In genomic region chr12:102478416-102479098, GRCh38 we compare ENCODE assay signal across 8 cellular contexts. TPM values are rescaled to one million over a fixed set of nuclear protein-coding genes. Genes with fewer than 3 reads are reported as not detected.
DNase-seq lines count a peak whose midpoint lies in the region; TF ChIP-seq lines count a peak whose summit lies in the region.

No MANE protein-coding gene starts in this region.

- no peak overlapping the region for H2BK12ac ChIP-seq in H9 (ENCODE audit: insufficient read length, low read depth, low read length)

- H2BK120ac ChIP-seq in H9 (ENCODE audit: low read depth, low read length, poor library complexity, severe bottlenecking), result no peak overlapping the region

- H3K14ac ChIP-seq in H9 (ENCODE audit: insufficient read depth, low read length), result no peak overlapping the region

- H3K27ac Mint-ChIP-seq in activated naive CD4-positive, alpha-beta T cell treated with anti-CD3 and anti-CD28 coated beads, Interleukin-2, amount 10 ng/mL, durations not matched to agents 7 days and 5 days, result no peak overlapping the region
- H3K27ac Mint-ChIP-seq in H9, result no peak overlapping the region

- no peaks in the 10 kb centered on the region for H3K36me3 ChIP-seq in suprapubic skin
- no peaks in the 10 kb centered on the region for H3K36me3 ChIP-seq in HAP-1 (replicated peaks)

- H4K91ac ChIP-seq in H9 (ENCODE audit: insufficient read length, low read depth, low read length), result no peak overlapping the region

- WGBS in H9 (ENCODE audit: extremely low coverage, insufficient read length, low lambda C conversion rate), result no CpG with 5 or more reads among the region's 4 CpGs
- 21% methylated on average over 4 of the region's 4 CpGs for WGBS in suprapubic skin

- H2BK20ac ChIP-seq in H9 (ENCODE audit: low read depth, low read length, poor library complexity, severe bottlenecking), result no peak overlapping the region

- no peaks in the 10 kb centered on the region for H3K36me3 Mint-ChIP-seq in activated naive CD4-positive, alpha-beta T cell treated with anti-CD3 and anti-CD28 coated beads, Interleukin-2, amount 10 ng/mL, durations not matched to agents 7 days and 5 days
- H3K36me3 Mint-ChIP-seq in H9 (ENCODE audit: insufficient read depth in 1 of 3, low read depth in 3 of 3), result no peaks in the 10 kb centered on the region

- no peaks in the 10 kb centered on the region for H3K27me3 ChIP-seq in H9 (ENCODE audit: insufficient read depth, low read length)
- no peaks in the 10 kb centered on the region for H3K27me3 ChIP-seq in suprapubic skin
- H3K27me3 ChIP-seq in HAP-1 (ENCODE audit: low read depth), result peaks cover 10% of the 10 kb centered on the region

- no peak overlapping the region for H3K4ac ChIP-seq in H9 (ENCODE audit: low read depth, low read length)

- no peaks in the 10 kb centered on the region; the same call in 1 of the 2 replicates for H3K4me1 ChIP-seq in H9 (ENCODE audit: insufficient read depth, low read length)
- H3K4me1 ChIP-seq in suprapubic skin, result peaks cover 15% of the 10 kb centered on the region
- no peaks in the 10 kb centered on the region for H3K4me1 ChIP-seq in HAP-1

- H3K56ac ChIP-seq in H9 (ENCODE audit: insufficient read length, low read depth, low read length), result no peak overlapping the region

- H3K27me3 Mint-ChIP-seq in activated naive CD4-positive, alpha-beta T cell treated with anti-CD3 and anti-CD28 coated beads, Interleukin-2, amount 10 ng/mL, durations not matched to agents 7 days and 5 days, result peaks cover 9% of the 10 kb centered on the region
- no peaks in the 10 kb centered on the region for H3K27me3 Mint-ChIP-seq in H9 (ENCODE audit: low read depth)

- TF ChIP-seq CTCF in H9 (conservative IDR thresholded peaks at IDR 0.05) (no peak), suprapubic skin (IDR thresholded peaks at IDR 0.05) (no peak), GM10266 (IDR thresholded peaks at IDR 0.05; ENCODE audit: control insufficient read depth, insufficient read depth, low read depth, missing control alignments) (no peak)

- H3K4me3 ChIP-seq in suprapubic skin (peak overlapping the region; percentile 36), HAP-1 (no peak overlapping the region)

- H3K23ac ChIP-seq in H9 (ENCODE audit: insufficient read length, low read depth, low read length), result no peak overlapping the region

- H4K20me1 ChIP-seq in H9 (ENCODE audit: control insufficient read depth, insufficient read depth, insufficient read length), result no peaks in the 10 kb centered on the region

- H3K27ac ChIP-seq in H9 (ENCODE audit: insufficient read length, low read depth, low read length), result no peak overlapping the region
- no peak overlapping the region for H3K27ac ChIP-seq in suprapubic skin

- CTCF ChIA-PET in activated naive CD4-positive, alpha-beta T cell treated with anti-CD3 and anti-CD28 coated beads, Interleukin-2, amount 10 ng/mL, durations not matched to agents 7 days and 5 days (lab: Charles Lee), result interaction anchor here (0.5 to 1.3 kb wide), 3 partner anchors 57 to 496 kb away, joined by 3 to 6 read pairs (median 3); no protein-coding TSS in a partner anchor

- H2BK15ac ChIP-seq in H9 (ENCODE audit: low read depth, low read length), result no peak overlapping the region

- H3T11ph ChIP-seq in H9 (ENCODE audit: low read length), result no peak overlapping the region

- H3K9ac ChIP-seq in H9 (ENCODE audit: extremely low read depth, insufficient read length, low read length), result no peak overlapping the region

- no peaks in the 10 kb centered on the region for H3K79me2 ChIP-seq in H9 (ENCODE audit: insufficient read depth, low read length)

- H4K5ac ChIP-seq in H9 (ENCODE audit: insufficient read length, low read depth, low read length), result no peak overlapping the region

- H3K4me3 Mint-ChIP-seq in activated naive CD4-positive, alpha-beta T cell treated with anti-CD3 and anti-CD28 coated beads, Interleukin-2, amount 10 ng/mL, durations not matched to agents 7 days and 5 days, result no peak overlapping the region
- no peak overlapping the region for H3K4me3 Mint-ChIP-seq in H9

- no peak overlapping the region for H3K18ac ChIP-seq in H9 (ENCODE audit: insufficient read length, low read depth, low read length)

- H2AK5ac ChIP-seq in H9 (ENCODE audit: insufficient read length, low read length), result no peak overlapping the region

- TF ChIP-seq EP300 in suprapubic skin (IDR thresholded peaks at IDR 0.05), result no peak

- H4K8ac ChIP-seq in H9 (replicated peaks; ENCODE audit: insufficient read length, low read depth, low read length), result no peak overlapping the region

- TF ChIP-seq POLR2A in suprapubic skin (IDR thresholded peaks at IDR 0.05), result no peak

- no peaks in the 10 kb centered on the region for H3K79me1 ChIP-seq in H9 (ENCODE audit: insufficient read depth, low read depth, low read length, poor library complexity, severe bottlenecking)

- H3K9me3 ChIP-seq in H9 (ENCODE audit: control insufficient read depth, low read depth, low read length) (no peaks in the 10 kb centered on the region), suprapubic skin (no peaks in the 10 kb centered on the region), HAP-1 (no peaks in the 10 kb centered on the region)

- DNase-seq in activated naive CD4-positive, alpha-beta T cell treated with anti-CD3 and anti-CD28 coated beads, Interleukin-2, amount 10 ng/mL, durations not matched to agents 7 days and 5 days, result peak; percentile 74
- DNase-seq in activated naive CD4-positive, alpha-beta T cell treated with anti-CD3 and anti-CD28 coated beads, Interleukin-2, amount 50 U/mL, for 16 hours, result no peak
- DNase-seq in H9 (peak; percentile 47), NCI-H748 (lab: John Stamatoyannopoulos, UW; ENCODE audit: unreplicated experiment) (peak; percentile 95), iPS DF 19.7 (ENCODE audit: low read depth, low spot score) (peak; percentile 33), suprapubic skin (ENCODE audit: low spot score in 2 of 2) (no peak), GM10266 (ENCODE audit: extremely low spot score) (no peak), HAP-1 (ENCODE audit: low spot score in 2 of 2) (no peak)

- no peak overlapping the region for H2AFZ ChIP-seq in H9 (ENCODE audit: low read length)

- H2BK5ac ChIP-seq in H9 (ENCODE audit: insufficient read length, low read length), result no peak overlapping the region

- peaks cover 24% of the 10 kb centered on the region for H3K4me1 Mint-ChIP-seq in activated naive CD4-positive, alpha-beta T cell treated with anti-CD3 and anti-CD28 coated beads, Interleukin-2, amount 10 ng/mL, durations not matched to agents 7 days and 5 days
- peaks cover 4% of the 10 kb centered on the region in 2 experiments; a peak in 2 of 4 replicates for H3K4me1 Mint-ChIP-seq in H9

- H3K23me2 ChIP-seq in H9 (ENCODE audit: insufficient read length, low read depth, low read length, poor library complexity, severe bottlenecking), result no peaks in the 10 kb centered on the region

- H3K9me3 Mint-ChIP-seq in activated naive CD4-positive, alpha-beta T cell treated with anti-CD3 and anti-CD28 coated beads, Interleukin-2, amount 10 ng/mL, durations not matched to agents 7 days and 5 days, result no peaks in the 10 kb centered on the region
- H3K9me3 Mint-ChIP-seq in H9, result no peaks in the 10 kb centered on the region

- no peak overlapping the region for H3K4me2 ChIP-seq in H9 (ENCODE audit: insufficient read depth, insufficient read length, low read length)

- in situ Hi-C loops in HAP-1 (cut with MboI; ENCODE audit: low sequenced_read_pairs), result loop anchor here (25.0 kb wide), 1 partner anchor 541 kb away; no protein-coding TSS in a partner anchor

RNA-seq across cellular contexts. Expression of gene IGF1, which starts 1.8 kb away (rescaled TPM):
- total RNA-seq in H9 (2021), result not detected in 2 replicates
- 10 to 100 TPM in 2 of 4 donors, 1 to 10 TPM in 2; 5.9 to 19.7 (median 11.7) TPM for total RNA-seq in suprapubic skin

Comparison
In these comparisons a context has a peak if more than half of its experiments do, and no peak if none do; other contexts are left out.
1. DNase-seq: peak in activated naive CD4-positive, alpha-beta T cell treated with anti-CD3 and anti-CD28 coated beads, Interleukin-2, amount 10 ng/mL, durations not matched to agents 7 days and 5 days (single experiment), H9 (single experiment), NCI-H748 (single experiment) and iPS DF 19.7 (single experiment); none in activated naive CD4-positive, alpha-beta T cell treated with anti-CD3 and anti-CD28 coated beads, Interleukin-2, amount 50 U/mL, for 16 hours (single experiment), suprapubic skin (0 of 2), GM10266 (single experiment) and HAP-1 (0 of 2).